8 cellular contexts compared by ENCODE assay signal in genomic region chr9:129823934-129824601, GRCh38. TPM values are rescaled to one million over a fixed set of nuclear protein-coding genes. Genes with fewer than 3 reads are reported as not detected.
DNase-seq lines count a peak whose midpoint lies in the region; ATAC-seq, FAIRE-seq and TF ChIP-seq lines count a peak whose summit lies in the region.

Gene TOR1A (minus strand): TSS chr9:129824136. CDS start chr9:129824085, 51 bp downstream.

- H3K4me3 ChIP-seq in WERI-Rb-1 (ENCODE audit: low read depth, low read length) (peak within 1 kb of the TSS; percentile 81), mammary epithelial cell (replicated peaks in 1 of 3; ENCODE audit: insufficient read depth in 1 of 3, low read depth in 2 of 3, low read length in 3 of 3) (peak within 1 kb of the TSS; percentile 42 to 83 (median 69)), small intestine (ENCODE audit: low read depth in 1 of 2, low read length in 2 of 2) (peak within 1 kb of the TSS; percentile 83 to 93)

- peaks cover 35% of the 10 kb centered on the region for H3K79me2 ChIP-seq in mammary epithelial cell (ENCODE audit: insufficient read depth, low read length)

- H4K20me1 ChIP-seq in mammary epithelial cell (ENCODE audit: insufficient read depth, low read length): no peaks in the 10 kb centered on the region

- peaks cover 7% of the 10 kb centered on the region for H3K4me1 ChIP-seq in mammary epithelial cell (ENCODE audit: insufficient read depth, low read length)
- H3K4me1 ChIP-seq in small intestine (ENCODE audit: control insufficient read depth in 2 of 2, insufficient read depth in 1 of 2, low read depth in 1 of 2, low read length in 1 of 2): peaks cover 0 to 5% of the 10 kb centered on the region in 2 donors

- DNase-seq in NCI-H2196 treated with DMSO at 0.1 percent for 48 hours (lab: John Stamatoyannopoulos, UW; ENCODE audit: unreplicated experiment): peak; percentile 93
- DNase-seq in WERI-Rb-1: peak; percentile 97
- peak; percentile 89 for DNase-seq in mammary epithelial cell
- DNase-seq in iPS-NIHi11 (ENCODE audit: low spot score): peak; percentile 94
- peak; percentile 94 for DNase-seq in small intestine

- CTCF ChIA-PET in mammary epithelial cell (lab: Charles Lee; ENCODE audit: low non-redundant PET): no interaction called here

- H3K36me3 ChIP-seq in WERI-Rb-1: peaks cover 56% of the 10 kb centered on the region
- peaks cover 7% of the 10 kb centered on the region for H3K36me3 ChIP-seq in mammary epithelial cell (ENCODE audit: insufficient read depth, low read length)
- H3K36me3 ChIP-seq in small intestine (ENCODE audit: control insufficient read depth in 2 of 2, insufficient read depth in 2 of 2, low read length in 2 of 2): peaks cover 10 to 13% of the 10 kb centered on the region in 2 donors

- H3K9ac ChIP-seq in mammary epithelial cell (ENCODE audit: insufficient read depth, low read length): peak within 1 kb of the TSS; percentile 55

- BruUV-seq in mammary epithelial cell (replicated peaks; lab: Mats Ljungman, UMichigan): no TSS peak

- dilution Hi-C loops in mammary epithelial cell (cut with HindIII; ENCODE audit: low sequenced_read_pairs): no loop called here

- H3K27me3 ChIP-seq in WERI-Rb-1 (ENCODE audit: insufficient read depth, low read depth, severe bottlenecking) (no peaks in the 10 kb centered on the region), mammary epithelial cell (ENCODE audit: insufficient read depth, low read length) (no peaks in the 10 kb centered on the region), small intestine (ENCODE audit: control insufficient read depth in 2 of 2, insufficient read depth in 2 of 2, low read length in 2 of 2) (no peaks in the 10 kb centered on the region)

- TF ChIP-seq CTCF in WERI-Rb-1 (IDR thresholded peaks at IDR 0.05; ENCODE audit: low read depth, low read length) (no peak), mammary epithelial cell (conservative IDR thresholded peaks at IDR 0.05 in 1 of 2, IDR thresholded peaks at IDR 0.05 in 1 of 2; ENCODE audit: extremely low read depth in 1 of 2, insufficient read depth in 1 of 2, low read depth in 1 of 2, low read length in 2 of 2) (no peak)

- no peaks in the 10 kb centered on the region for H3K9me3 ChIP-seq in WERI-Rb-1 (ENCODE audit: severe bottlenecking)
- H3K9me3 ChIP-seq in mammary epithelial cell (replicated peaks; ENCODE audit: insufficient read depth, low read length): no peaks in the 10 kb centered on the region
- no peaks in the 10 kb centered on the region for H3K9me3 ChIP-seq in small intestine (ENCODE audit: control insufficient read depth, low read depth)

- FAIRE-seq in A204.1 (lab: Jason Lieb, UNC) (peak; percentile 79), small intestine (lab: Jason Lieb, UNC) (no peak)

- H3K4me2 ChIP-seq in mammary epithelial cell (ENCODE audit: insufficient read depth, low read depth, low read length): peak within 1 kb of the TSS; percentile 91

- peak; percentile 87 for ATAC-seq in GM18867 (IDR thresholded peaks at IDR 0.05; ENCODE audit: unreplicated experiment)
- ATAC-seq in HG03103 (IDR thresholded peaks at IDR 0.05; ENCODE audit: low read depth, unreplicated experiment): peak; percentile 88

- in situ Hi-C loops in mammary epithelial cell (cut with MboI; ENCODE audit: low sequenced_read_pairs in 2 of 2): no loop called here

- 10% methylated on average over 34 of the region's 47 CpGs for WGBS in mammary epithelial cell (ENCODE audit: low coverage, missing lambda C conversion rate)
- WGBS in small intestine, 3 donors: 1 to 4% (median 3%) methylated on average over 29 to 47 of the region's 47 CpGs

- H2AFZ ChIP-seq in mammary epithelial cell (ENCODE audit: low read depth, low read length): peak within 1 kb of the TSS; percentile 83

- intact Hi-C loops in mammary epithelial cell (cut with micrococcal nuclease): no loop called here

- peak within 1 kb of the TSS; percentile 91 for H3K27ac ChIP-seq in WERI-Rb-1
- no peak within 1 kb of the TSS for H3K27ac ChIP-seq in mammary epithelial cell (ENCODE audit: insufficient read depth, low read depth, low read length)
- H3K27ac ChIP-seq in small intestine (ENCODE audit: low read depth in 1 of 2, low read length in 1 of 2): peak within 1 kb of the TSS; percentile 28 to 63

RNA-seq across cellular contexts. Expression of gene TOR1A, which starts in this region (rescaled TPM):
- 10 to 100 TPM; 43.0 to 52.0 TPM for total RNA-seq in mammary epithelial cell
- 70.2 TPM for polyA plus RNA-seq in mammary epithelial cell
- 27.9 TPM for polyA minus RNA-seq in mammary epithelial cell
- 10 to 100 TPM; 16.3 to 29.4 (median 16.8) TPM for polyA plus RNA-seq in small intestine
